8 cellular contexts compared by ENCODE assay signal in genomic region chr12:12788675-12789368, GRCh38. TPM values are rescaled to one million over a fixed set of nuclear protein-coding genes. Genes with fewer than 3 reads are reported as not detected.
DNase-seq lines count a peak whose midpoint lies in the region; ATAC-seq and TF ChIP-seq lines count a peak whose summit lies in the region.

No MANE protein-coding gene starts in this region.

- H3K4me3 Mint-ChIP-seq in IgD-negative memory B cell = peak overlapping the region; percentile 80 to 90 (median 84)

- H2AFZ ChIP-seq in fibroblast of lung (ENCODE audit: low read length) = peak overlapping the region; percentile 60
- H2AFZ ChIP-seq in neural cell (ENCODE audit: low read depth, low read length) = no peak overlapping the region

- TF ChIP-seq CTCF in GM20000 (IDR thresholded peaks at IDR 0.05; ENCODE audit: extremely low read depth, missing control alignments) (peak; percentile 48), fibroblast of lung (conservative IDR thresholded peaks at IDR 0.05 in 1 of 2, IDR thresholded peaks at IDR 0.05 in 1 of 2; ENCODE audit: low read depth in 1 of 2, low read length in 2 of 2) (peak; percentile 62 to 80), neural cell (IDR thresholded peaks at IDR 0.05; ENCODE audit: poor library complexity, severe bottlenecking) (peak; percentile 60), thoracic aorta (IDR thresholded peaks at IDR 0.05) (peak; percentile 80)

- H3K9me3 Mint-ChIP-seq in IgD-negative memory B cell = no peaks in the 10 kb centered on the region

- H3K4me2 ChIP-seq in fibroblast of lung (ENCODE audit: extremely low read depth, insufficient read depth, low read length) = peak overlapping the region; percentile 42
- no peak overlapping the region for H3K4me2 ChIP-seq in neural cell (ENCODE audit: low read length)

- no peaks in the 10 kb centered on the region for H4K20me1 ChIP-seq in fibroblast of lung (ENCODE audit: control insufficient read depth, extremely low read depth, insufficient read depth, low read length)
- H4K20me1 ChIP-seq in neural cell (ENCODE audit: insufficient read depth) = no peaks in the 10 kb centered on the region

- H3F3A ChIP-seq in neural cell (ENCODE audit: insufficient read depth, low read length, poor library complexity, severe bottlenecking) = no peaks in the 10 kb centered on the region

- no peak overlapping the region for H3K9ac ChIP-seq in fibroblast of lung (ENCODE audit: insufficient read depth, low read length)
- no peak overlapping the region for H3K9ac ChIP-seq in neural cell (ENCODE audit: low read length)

- H3K4me1 ChIP-seq in fibroblast of lung (ENCODE audit: control insufficient read depth, extremely low read depth, insufficient read depth, low read length) (peaks cover 28% of the 10 kb centered on the region), thoracic aorta (ENCODE audit: control insufficient read depth in 1 of 2, low read depth in 2 of 2) (peaks cover 6 to 42% of the 10 kb centered on the region in 2 donors)

- no peaks in the 10 kb centered on the region for H3K36me3 Mint-ChIP-seq in IgD-negative memory B cell

- peak; percentile 55 for TF ChIP-seq RAD21 in neural cell (conservative IDR thresholded peaks at IDR 0.05)

- peak; percentile 70 for DNase-seq in COLO668 (lab: John Stamatoyannopoulos, UW; ENCODE audit: unreplicated experiment)
- peak; percentile 74 for DNase-seq in GM20000 (ENCODE audit: low spot score)
- peak; percentile 31 for DNase-seq in OCI-M2 (lab: John Stamatoyannopoulos, UW; ENCODE audit: unreplicated experiment)
- DNase-seq in activated T-cell treated with anti-CD3 and anti-CD28 coated beads, Interleukin-2, amount 50 U/mL, for 48 hours = peak; percentile 60 to 64
- DNase-seq in fibroblast of lung (ENCODE audit: low read depth in 2 of 2) = peak; percentile 65 to 86
- DNase-seq in thoracic aorta (ENCODE audit: low spot score) = no peak

- H3K9me3 ChIP-seq in fibroblast of lung (ENCODE audit: control insufficient read depth, insufficient read depth, low read depth, low read length) = no peaks in the 10 kb centered on the region
- H3K9me3 ChIP-seq in neural cell (ENCODE audit: low read length) = no peaks in the 10 kb centered on the region
- H3K9me3 ChIP-seq in thoracic aorta = no peaks in the 10 kb centered on the region

- peaks cover 10 to 14% (median 11%) of the 10 kb centered on the region in 3 donors for H3K4me1 Mint-ChIP-seq in IgD-negative memory B cell

- H3K27ac Mint-ChIP-seq in IgD-negative memory B cell = peak overlapping the region; percentile 55 to 94 (median 84)

- no peak for ATAC-seq in thoracic aorta (ENCODE audit: insufficient number of reproducible peaks, low FRiP score, low read depth)

- no peak for TF ChIP-seq EP300 in neural cell (conservative IDR thresholded peaks at IDR 0.05; ENCODE audit: poor library complexity, severe bottlenecking)

- H3K4me3 ChIP-seq in fibroblast of lung (replicated peaks in 1 of 4; ENCODE audit: control extremely low read depth in 1 of 4, insufficient read depth in 1 of 4, low read depth in 3 of 4, low read length in 4 of 4) = no peak overlapping the region
- no peak overlapping the region for H3K4me3 ChIP-seq in neural cell (ENCODE audit: low read length)
- peak overlapping the region; percentile 12 for H3K4me3 ChIP-seq in thoracic aorta

- H3K9me2 ChIP-seq in neural cell (ENCODE audit: insufficient read depth, low read length) = no peaks in the 10 kb centered on the region

- H3K27ac ChIP-seq in fibroblast of lung (ENCODE audit: insufficient read depth, low read length) (peak overlapping the region; percentile 93), neural cell (ENCODE audit: low read length) (no peak overlapping the region), thoracic aorta (peak overlapping the region; percentile 76 to 90)

- H3K27me3 Mint-ChIP-seq in IgD-negative memory B cell = peaks cover 2% of the 10 kb centered on the region

- H3K79me2 ChIP-seq in fibroblast of lung (ENCODE audit: control insufficient read depth, insufficient read depth, low read length) = peaks cover 2% of the 10 kb centered on the region
- no peaks in the 10 kb centered on the region for H3K79me2 ChIP-seq in neural cell (replicated peaks; ENCODE audit: insufficient read depth, low read length)

- H3K27me3 ChIP-seq in fibroblast of lung (ENCODE audit: control insufficient read depth, insufficient read depth, low read length) = no peaks in the 10 kb centered on the region
- H3K27me3 ChIP-seq in neural cell (ENCODE audit: insufficient read depth, low read depth, low read length) = no peaks in the 10 kb centered on the region
- no peaks in the 10 kb centered on the region for H3K27me3 ChIP-seq in thoracic aorta (replicated peaks; ENCODE audit: insufficient read depth)

- H3K36me3 ChIP-seq in fibroblast of lung (ENCODE audit: control insufficient read depth, insufficient read depth, low read length) = no peaks in the 10 kb centered on the region
- no peaks in the 10 kb centered on the region for H3K36me3 ChIP-seq in neural cell (ENCODE audit: insufficient read depth, low read length)
- no peaks in the 10 kb centered on the region for H3K36me3 ChIP-seq in thoracic aorta

TF ChIP-seq in neural cell, 6 proteins besides CTCF, POLR2A, EP300 and RAD21:
- TF ChIP-seq REST (IDR thresholded peaks at IDR 0.05; ENCODE audit: borderline replicate concordance) (no peak), SMC3 (conservative IDR thresholded peaks at IDR 0.05; ENCODE audit: poor library complexity) (peak; percentile 18), EZH2 (IDR thresholded peaks at IDR 0.05; ENCODE audit: borderline replicate concordance, insufficient read depth, low read length, poor library complexity, severe bottlenecking) (no peak), TAF1 (IDR thresholded peaks at IDR 0.05; ENCODE audit: low read depth) (no peak), MXI1 (conservative IDR thresholded peaks at IDR 0.05; ENCODE audit: poor library complexity, severe bottlenecking) (no peak)

RNA-seq across cellular contexts. Expression of gene APOLD1, which starts 3.4 kb away (rescaled TPM):
- polyA plus RNA-seq in IgD-negative memory B cell = 0.23 TPM
- total RNA-seq in fibroblast of lung = 1.5 and 3.1 TPM in 2 replicates
- polyA plus RNA-seq in fibroblast of lung = 2.7 and 3.2 TPM in 2 replicates
- polyA plus RNA-seq in fibroblast of lung (2012) = 2.2 and 2.3 TPM in 2 replicates
- 1.6 and 2.0 TPM in 2 replicates for polyA minus RNA-seq in fibroblast of lung (ENCODE audit: low replicate concordance)
- polyA plus RNA-seq in neural cell = 0.38 and 1.1 TPM in 2 replicates
- polyA minus RNA-seq in neural cell = 0.58 and 0.73 TPM in 2 replicates
- 10 to 100 TPM; 38.4 to 70.7 TPM for total RNA-seq in thoracic aorta

RNA-seq across cellular contexts. Expression of gene DDX47, which starts 24.3 kb away (rescaled TPM):
- polyA plus RNA-seq in IgD-negative memory B cell = 69.0 TPM
- 41.9 and 46.2 TPM in 2 replicates for total RNA-seq in fibroblast of lung
- polyA plus RNA-seq in fibroblast of lung = 83.2 and 113 TPM in 2 replicates
- 46.6 and 59.9 TPM in 2 replicates for polyA plus RNA-seq in fibroblast of lung (2012)
- polyA minus RNA-seq in fibroblast of lung (ENCODE audit: low replicate concordance) = 24.9 and 64.0 TPM in 2 replicates
- 89.0 and 97.6 TPM in 2 replicates for polyA plus RNA-seq in neural cell
- polyA minus RNA-seq in neural cell = 71.3 and 80.2 TPM in 2 replicates
- 10 to 100 TPM; 43.5 to 51.1 TPM for total RNA-seq in thoracic aorta
